Comparison of ENCODE assay signal across 15 cellular contexts in the genomic region with DNA sequence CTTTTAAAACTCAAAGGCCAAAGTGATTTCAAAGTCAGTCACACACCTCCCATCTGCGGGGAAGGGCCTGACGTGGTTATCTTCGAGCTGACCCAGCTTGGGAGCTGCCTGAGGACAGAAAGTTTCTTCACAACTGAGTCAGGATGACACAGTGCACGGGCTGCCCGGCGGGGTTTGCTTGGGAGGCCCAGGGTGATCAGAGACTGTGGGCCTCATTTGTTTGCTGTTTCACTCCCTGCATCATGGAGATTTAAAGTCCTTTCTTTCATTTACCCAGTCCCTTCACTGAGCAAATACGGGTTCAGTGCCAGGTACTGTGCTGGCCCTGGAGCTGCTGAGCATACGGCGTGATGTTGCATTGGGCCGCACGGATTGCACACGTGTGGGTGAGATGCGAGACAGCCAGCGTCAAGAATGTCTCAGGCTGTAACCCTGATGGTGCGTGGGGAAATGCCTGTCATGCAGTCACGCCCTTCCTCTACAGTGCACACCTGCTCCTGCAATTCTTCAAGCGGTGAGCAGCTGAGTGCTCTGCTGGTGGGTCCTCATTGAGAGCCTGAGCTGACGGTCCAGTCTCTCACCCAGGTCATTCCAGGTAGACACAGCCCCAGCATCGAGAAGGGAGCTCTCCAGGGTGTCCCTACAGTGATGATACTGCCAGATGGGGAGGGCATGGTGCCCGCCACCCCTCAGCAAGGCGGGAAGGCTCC.
A peak's percentile ranks its signal among the peaks of the same experiment; 100 is the strongest.
DNase-seq lines count a peak whose midpoint lies in the region; ATAC-seq lines count a peak whose summit lies in the region.
"Had no signal": no experiment of that assay in that cellular context is flagged by ENCODE, and none has a peak within 500 bp of the region (broad histone marks: within the 10 kb centered on the region; RNA-seq: fewer than 3 reads in every experiment).

No MANE protein-coding gene starts in this region.

- peak in 2 of 3 experiments; percentile 29 to 49 for DNase-seq in NCI-H1417 (lab: John Stamatoyannopoulos, UW)
- no peak for DNase-seq in NCI-H1417 treated with DMSO at 0.1 percent for 48 hours (lab: John Stamatoyannopoulos, UW)
- DNase-seq in amniotic epithelial cell (ENCODE audit: low read depth) = peak; percentile 2
- peak; percentile 42 for DNase-seq in kidney tubule cell (ENCODE audit: low spot score)
- DNase-seq in putamen (ENCODE audit: low spot score) = peak; percentile 35
- DNase-seq in NCI-H2029 treated with DMSO at 0.1 percent for 48 hours (lab: John Stamatoyannopoulos, UW) = no peak
- no peak for DNase-seq in T-helper 2 cell
- DNase-seq: activated CD8-positive, alpha-beta memory T cell treated with anti-CD3 and anti-CD28 coated beads for 24 hours; HFFc6; NCI-H1092; posterior cingulate gyrus; SHP77; T-helper 1 cell had no signal

- no peak for ATAC-seq in GM18861 (IDR thresholded peaks at IDR 0.05; ENCODE audit: unreplicated experiment)
- ATAC-seq: activated CD4-positive, CD25-positive, alpha-beta regulatory T cell treated with anti-CD3 and anti-CD28 coated beads, Interleukin-2, amount 50 U/mL, for 24 hours had no signal

Comparison
In these comparisons a context has a peak if more than half of its experiments do, and no peak if none do; other contexts are left out.
1. DNase-seq: peak in NCI-H1417 (2 of 3), amniotic epithelial cell (single experiment), kidney tubule cell (single experiment) and putamen (single experiment); none in NCI-H1417 treated with DMSO at 0.1 percent for 48 hours (single experiment), NCI-H2029 treated with DMSO at 0.1 percent for 48 hours (single experiment) and T-helper 2 cell (0 of 5).